Comparison of ENCODE assay signal across 8 cellular contexts in genomic region chr3:152474585-152474984, GRCh38.
A peak's percentile ranks its signal among the peaks of the same experiment; 100 is the strongest.
DNase-seq lines count a peak whose midpoint lies in the region; ATAC-seq, FAIRE-seq and TF ChIP-seq lines count a peak whose summit lies in the region.

No MANE protein-coding gene starts in this region.

- DNase-seq in NCI-H524 (lab: John Stamatoyannopoulos, UW) (peak; percentile 18 to 70), NCI-H524 treated with DMSO at 0.1 percent for 48 hours (lab: John Stamatoyannopoulos, UW) (no peak), HCT116 (ENCODE audit: low read depth, low spot score) (peak; percentile 43), NAMALWA (ENCODE audit: low spot score) (peak; percentile 78), astrocyte (ENCODE audit: low read depth) (peak; percentile 49), kidney glomerular epithelial cell (lab: John Stamatoyannopoulos, UW) (peak; percentile 26)
- no peak for DNase-seq in activated T-helper 2 cell treated with anti-CD3 and anti-CD28 coated beads, Interferon-gamma antibody, Interleukin-2, Interleukin-4, amounts not matched to agents 10 μg/mL and 5 μg/mL and 100 μg/mL, durations not matched to agents 14 hours and 24 hours and 36 hours (ENCODE audit: low spot score)

- no TSS peak for BruUV-seq in HCT116 (replicated peaks; lab: Mats Ljungman, UMichigan)

- no peak overlapping the region for H3K4me3 Mint-ChIP-seq in astrocyte (ENCODE audit: unreplicated experiment)
- no peak overlapping the region for H3K4me3 Mint-ChIP-seq in activated T-helper 2 cell treated with anti-CD3 and anti-CD28 coated beads, Interferon-gamma antibody, Interleukin-2, Interleukin-4, amounts not matched to agents 10 μg/mL and 5 μg/mL and 100 μg/mL, durations not matched to agents 14 hours and 24 hours and 36 hours (ENCODE audit: low read depth)

- POLR2A ChIA-PET in HCT116 (lab: Charles Lee), result no interaction called here

- no peaks in the 10 kb centered on the region for H3K27me3 ChIP-seq in HCT116 (ENCODE audit: insufficient read depth, low read length)
- no peaks in the 10 kb centered on the region for H3K27me3 ChIP-seq in astrocyte (ENCODE audit: insufficient read depth, low read length)

- ATAC-seq in HCT116, result peak; percentile 71
- no peak for ATAC-seq in GM18519 (IDR thresholded peaks at IDR 0.05; ENCODE audit: low FRiP score, unreplicated experiment)

- no peaks in the 10 kb centered on the region for H3K27me3 Mint-ChIP-seq in astrocyte (ENCODE audit: low read depth, unreplicated experiment)
- H3K27me3 Mint-ChIP-seq in activated T-helper 2 cell treated with anti-CD3 and anti-CD28 coated beads, Interferon-gamma antibody, Interleukin-2, Interleukin-4, amounts not matched to agents 10 μg/mL and 5 μg/mL and 100 μg/mL, durations not matched to agents 14 hours and 24 hours and 36 hours (ENCODE audit: low read depth), result peaks cover 13% of the 10 kb centered on the region

- TF ChIP-seq RAD21 in HCT116 (IDR thresholded peaks at IDR 0.05; ENCODE audit: low read depth), result peak; percentile 76

- H3K4me2 ChIP-seq in HCT116 (ENCODE audit: low read length), result no peak overlapping the region
- no peak overlapping the region for H3K4me2 ChIP-seq in astrocyte (ENCODE audit: low read length)

- H3K4me1 ChIP-seq in HCT116 (ENCODE audit: control insufficient read depth in 1 of 2, insufficient read depth in 2 of 2, low read length in 2 of 2) (no peaks in the 10 kb centered on the region), astrocyte (ENCODE audit: insufficient read depth, low read length) (no peaks in the 10 kb centered on the region)

- no peak overlapping the region for H3K4me3 ChIP-seq in HCT116 (replicated peaks in 1 of 2; ENCODE audit: low read depth in 1 of 2, low read length in 2 of 2)
- H3K4me3 ChIP-seq in astrocyte (ENCODE audit: insufficient read depth, low read depth, low read length), result no peak overlapping the region

- H3K36me3 Mint-ChIP-seq in astrocyte (ENCODE audit: low read depth, unreplicated experiment), result no peaks in the 10 kb centered on the region
- no peaks in the 10 kb centered on the region for H3K36me3 Mint-ChIP-seq in activated T-helper 2 cell treated with anti-CD3 and anti-CD28 coated beads, Interferon-gamma antibody, Interleukin-2, Interleukin-4, amounts not matched to agents 10 μg/mL and 5 μg/mL and 100 μg/mL, durations not matched to agents 14 hours and 24 hours and 36 hours (ENCODE audit: low read depth)

- CTCF ChIA-PET in HCT116 (lab: Charles Lee), result interaction anchor here (1.1 to 1.2 kb wide), 2 partner anchors 99 to 486 kb away, joined by 3 to 4 read pairs; no protein-coding TSS in a partner anchor

- TF ChIP-seq POLR2A in HCT116 (IDR thresholded peaks at IDR 0.05; ENCODE audit: borderline replicate concordance, extremely low read depth, insufficient read depth, insufficient read length), result no peak

- intact Hi-C loops in HCT116 (cut with micrococcal nuclease), result loop anchor here (1.0 to 5.0 kb wide), 3 partner anchors 48 to 487 kb away; no protein-coding TSS in a partner anchor
- intact Hi-C loops in activated T-helper 2 cell treated with anti-CD3 and anti-CD28 coated beads, Interferon-gamma antibody, Interleukin-2, Interleukin-4, amounts not matched to agents 10 μg/mL and 5 μg/mL and 100 μg/mL, durations not matched to agents 14 hours and 24 hours and 36 hours (cut with micrococcal nuclease), result loop anchor here (1.0 to 5.0 kb wide), 2 partner anchors 50 to 292 kb away; no protein-coding TSS in a partner anchor

- H4K20me1 ChIP-seq in HCT116 (ENCODE audit: insufficient read depth) (no peaks in the 10 kb centered on the region), astrocyte (ENCODE audit: insufficient read depth, low read length) (no peaks in the 10 kb centered on the region)

- no peak for FAIRE-seq in astrocyte (lab: Jason Lieb, UNC)

- H3K9ac ChIP-seq in HCT116 (ENCODE audit: low read length) (no peak overlapping the region), astrocyte (ENCODE audit: low read length) (no peak overlapping the region)

- H3K27ac ChIP-seq in HCT116 (ENCODE audit: low read depth, low read length), result no peak overlapping the region
- H3K27ac ChIP-seq in astrocyte (ENCODE audit: low read depth, low read length), result no peak overlapping the region

- H3K79me2 ChIP-seq in HCT116 (ENCODE audit: insufficient read depth, low read length) (no peaks in the 10 kb centered on the region), astrocyte (ENCODE audit: insufficient read depth, low read length) (no peaks in the 10 kb centered on the region)

- H3K36me3 ChIP-seq in HCT116 (ENCODE audit: control insufficient read depth in 1 of 2, insufficient read depth in 2 of 2, low read length in 2 of 2), result no peaks in the 10 kb centered on the region
- no peaks in the 10 kb centered on the region for H3K36me3 ChIP-seq in astrocyte (ENCODE audit: insufficient read depth, low read length)

- H3K9me2 ChIP-seq in HCT116 (ENCODE audit: insufficient read depth), result no peaks in the 10 kb centered on the region

- H2AFZ ChIP-seq in HCT116 (ENCODE audit: low read depth, low read length, poor library complexity, severe bottlenecking) (no peak overlapping the region), astrocyte (ENCODE audit: low read depth, low read length) (no peak overlapping the region)

- TF ChIP-seq CTCF in HCT116 (IDR thresholded peaks at IDR 0.05 in 2 of 3, conservative IDR thresholded peaks at IDR 0.05 in 1 of 3; ENCODE audit: borderline replicate concordance in 1 of 3, insufficient read depth in 1 of 3, low read depth in 2 of 3, low read length in 2 of 3) (peak; percentile 56 to 68 (median 63); a peak in 5 of 6 replicates), astrocyte (IDR thresholded peaks at IDR 0.05; ENCODE audit: insufficient read depth, low read depth, low read length) (peak; percentile 68)

- no peak overlapping the region for H3K27ac Mint-ChIP-seq in astrocyte (ENCODE audit: unreplicated experiment)
- H3K27ac Mint-ChIP-seq in activated T-helper 2 cell treated with anti-CD3 and anti-CD28 coated beads, Interferon-gamma antibody, Interleukin-2, Interleukin-4, amounts not matched to agents 10 μg/mL and 5 μg/mL and 100 μg/mL, durations not matched to agents 14 hours and 24 hours and 36 hours, result no peak overlapping the region

- H3K9me3 ChIP-seq in HCT116 (ENCODE audit: control insufficient read depth in 1 of 2, insufficient read depth in 1 of 2, low read depth in 1 of 2, low read length in 2 of 2) (no peaks in the 10 kb centered on the region), astrocyte (ENCODE audit: insufficient read depth, low read depth, low read length) (no peaks in the 10 kb centered on the region)

- H3K4me1 Mint-ChIP-seq in astrocyte (ENCODE audit: low read depth, unreplicated experiment), result no peaks in the 10 kb centered on the region
- peaks cover 5% of the 10 kb centered on the region for H3K4me1 Mint-ChIP-seq in activated T-helper 2 cell treated with anti-CD3 and anti-CD28 coated beads, Interferon-gamma antibody, Interleukin-2, Interleukin-4, amounts not matched to agents 10 μg/mL and 5 μg/mL and 100 μg/mL, durations not matched to agents 14 hours and 24 hours and 36 hours (ENCODE audit: low read depth)

- no peaks in the 10 kb centered on the region for H3K9me3 Mint-ChIP-seq in astrocyte (ENCODE audit: unreplicated experiment)
- H3K9me3 Mint-ChIP-seq in activated T-helper 2 cell treated with anti-CD3 and anti-CD28 coated beads, Interferon-gamma antibody, Interleukin-2, Interleukin-4, amounts not matched to agents 10 μg/mL and 5 μg/mL and 100 μg/mL, durations not matched to agents 14 hours and 24 hours and 36 hours, result no peaks in the 10 kb centered on the region

- RAD21 ChIA-PET in HCT116 (lab: Charles Lee; ENCODE audit: low non-redundant PET in 1 of 2, low total read pairs in 2 of 2, uncharacterized antibody in 2 of 2, unreplicated experiment in 2 of 2), result no interaction called here

TF ChIP-seq in HCT116, 20 proteins besides CTCF, POLR2A, EP300 and RAD21 (continues in another document):
- TF ChIP-seq EGR1 (IDR thresholded peaks at IDR 0.05; ENCODE audit: low read depth) (no peak), CEBPB (IDR thresholded peaks at IDR 0.05; ENCODE audit: low read depth) (no peak), POLR2AphosphoS5 (IDR thresholded peaks at IDR 0.05; ENCODE audit: low read depth, low read length) (no peak), CBX3 (IDR thresholded peaks at IDR 0.05; ENCODE audit: low read depth) (no peak), SRF (IDR thresholded peaks at IDR 0.05; ENCODE audit: low read depth) (no peak), FOSL1 (IDR thresholded peaks at IDR 0.05; ENCODE audit: low read depth) (no peak), ZFX (IDR thresholded peaks at IDR 0.05) (no peak), MAX (IDR thresholded peaks at IDR 0.05) (no peak), EZH2 (IDR thresholded peaks at IDR 0.05) (no peak), REST (IDR thresholded peaks at IDR 0.05; ENCODE audit: low read depth) (no peak), SIN3A (IDR thresholded peaks at IDR 0.05; ENCODE audit: low read depth) (no peak), TCF7L2 (IDR thresholded peaks at IDR 0.05; ENCODE audit: borderline replicate concordance, extremely low read depth, insufficient read depth, insufficient read length) (no peak)

Comparison
In these comparisons a context has a peak if more than half of its experiments do, and no peak if none do; other contexts are left out.
1. DNase-seq: peak in NCI-H524 (2 of 2), HCT116 (single experiment), NAMALWA (single experiment), astrocyte (single experiment) and kidney glomerular epithelial cell (single experiment); none in NCI-H524 treated with DMSO at 0.1 percent for 48 hours (single experiment) and activated T-helper 2 cell treated with anti-CD3 and anti-CD28 coated beads, Interferon-gamma antibody, Interleukin-2, Interleukin-4, amounts not matched to agents 10 μg/mL and 5 μg/mL and 100 μg/mL, durations not matched to agents 14 hours and 24 hours and 36 hours (single experiment).